ENCODE assay signal across 20 cellular contexts in genomic region chr3:143352850-143353550, GRCh38.
DNase-seq lines count a peak whose midpoint lies in the region; ATAC-seq and TF ChIP-seq lines count a peak whose summit lies in the region.
"Had no signal": no experiment of that assay in that cellular context is flagged by ENCODE, and none has a peak within 500 bp of the region (broad histone marks: within the 10 kb centered on the region; RNA-seq: fewer than 3 reads in every experiment).

No MANE protein-coding gene starts in this region.

- no peaks in the 10 kb centered on the region for H3K9me3 Mint-ChIP-seq in activated T-cell treated with anti-CD3 and anti-CD28 coated beads, Interleukin-2, amount 50 U/mL, for 4 hours
- H3K9me3 Mint-ChIP-seq: activated T-helper 17 cell treated with anti-CD3 and anti-CD28 coated beads, Interleukin-2, amount 50 U/mL, for 72 hours had no signal

- H3K27me3 ChIP-seq in right cardiac atrium (ENCODE audit: control insufficient read depth, insufficient read depth) (no peaks in the 10 kb centered on the region), WERI-Rb-1 (ENCODE audit: insufficient read depth, low read depth, severe bottlenecking) (no peaks in the 10 kb centered on the region), subcutaneous abdominal adipose tissue (ENCODE audit: control insufficient read depth in 5 of 5, insufficient read depth in 4 of 5, low read length in 5 of 5) (no peaks in the 10 kb centered on the region), smooth muscle cell (ENCODE audit: low read depth) (no peaks in the 10 kb centered on the region)
- H3K27me3 ChIP-seq: testis had no signal

- intact Hi-C loops in Right ventricle myocardium inferior (cut with DNase I) (no loop called here), right cardiac atrium (cut with DNase I) (no loop called here)

- WGBS in right cardiac atrium, result 72% methylated on average over 6 of the region's 6 CpGs
- 77% methylated on average over 6 of the region's 6 CpGs for WGBS in smooth muscle cell (ENCODE audit: low lambda C conversion rate)

- H3K9me3 ChIP-seq in right cardiac atrium (ENCODE audit: control insufficient read depth, low read length) (no peaks in the 10 kb centered on the region), WERI-Rb-1 (ENCODE audit: severe bottlenecking) (no peaks in the 10 kb centered on the region), subcutaneous abdominal adipose tissue (ENCODE audit: control insufficient read depth in 5 of 5, low read length in 5 of 5) (no peaks in the 10 kb centered on the region), smooth muscle cell (replicated peaks; ENCODE audit: low read depth) (no peaks in the 10 kb centered on the region)
- H3K9me3 ChIP-seq: testis had no signal

- H3K9ac ChIP-seq in subcutaneous abdominal adipose tissue (ENCODE audit: low read length in 5 of 5), result peak overlapping the region in 1 of 5 donors; percentile 22
- H3K9ac ChIP-seq in smooth muscle cell (ENCODE audit: low read depth), result no peak overlapping the region

- H2AFZ ChIP-seq in smooth muscle cell (ENCODE audit: low read depth), result no peak overlapping the region

- no peaks in the 10 kb centered on the region for H3F3A ChIP-seq in smooth muscle cell (ENCODE audit: low read depth)

- peaks cover 7% of the 10 kb centered on the region for H3K36me3 Mint-ChIP-seq in activated T-cell treated with anti-CD3 and anti-CD28 coated beads, Interleukin-2, amount 50 U/mL, for 4 hours (ENCODE audit: insufficient read depth)
- H3K36me3 Mint-ChIP-seq: activated CD8-positive, alpha-beta memory T cell treated with anti-CD3 and anti-CD28 coated beads, Interleukin-2, amount 10 ng/mL, durations not matched to agents 7 days and 5 days; activated naive CD8-positive, alpha-beta T cell treated with anti-CD3 and anti-CD28 coated beads, Interleukin-2, amount 10 ng/mL, durations not matched to agents 7 days and 5 days; brain had no signal

- H3K79me2 ChIP-seq in smooth muscle cell (ENCODE audit: low read depth), result no peaks in the 10 kb centered on the region

- no peak overlapping the region for H3K4me3 Mint-ChIP-seq in activated T-cell treated with anti-CD3 and anti-CD28 coated beads, Interleukin-2, amount 50 U/mL, for 4 hours
- H3K4me3 Mint-ChIP-seq: activated CD8-positive, alpha-beta memory T cell treated with anti-CD3 and anti-CD28 coated beads, Interleukin-2, amount 10 ng/mL, durations not matched to agents 7 days and 5 days; activated naive CD8-positive, alpha-beta T cell treated with anti-CD3 and anti-CD28 coated beads, Interleukin-2, amount 10 ng/mL, durations not matched to agents 7 days and 5 days; activated T-helper 17 cell treated with anti-CD3 and anti-CD28 coated beads, Interleukin-2, amount 50 U/mL, for 72 hours; brain had no signal

- no peaks in the 10 kb centered on the region for H3K27me3 Mint-ChIP-seq in activated T-cell treated with anti-CD3 and anti-CD28 coated beads, Interleukin-2, amount 50 U/mL, for 4 hours (ENCODE audit: low read depth)
- H3K27me3 Mint-ChIP-seq: activated CD8-positive, alpha-beta memory T cell treated with anti-CD3 and anti-CD28 coated beads, Interleukin-2, amount 10 ng/mL, durations not matched to agents 7 days and 5 days; activated naive CD8-positive, alpha-beta T cell treated with anti-CD3 and anti-CD28 coated beads, Interleukin-2, amount 10 ng/mL, durations not matched to agents 7 days and 5 days; activated T-helper 17 cell treated with anti-CD3 and anti-CD28 coated beads, Interleukin-2, amount 50 U/mL, for 72 hours; brain had no signal

- TF ChIP-seq CTCF in WERI-Rb-1 (IDR thresholded peaks at IDR 0.05; ENCODE audit: low read depth, low read length) (no peak), smooth muscle cell (IDR thresholded peaks at IDR 0.05; ENCODE audit: borderline replicate concordance, insufficient read depth, poor library complexity, severe bottlenecking) (no peak)

- H3K4me1 ChIP-seq in right cardiac atrium (ENCODE audit: control insufficient read depth, insufficient read depth, low read length), result no peaks in the 10 kb centered on the region
- peaks cover 4 to 19% (median 17%) of the 10 kb centered on the region in 5 donors for H3K4me1 ChIP-seq in subcutaneous abdominal adipose tissue (ENCODE audit: control insufficient read depth in 5 of 5, insufficient read depth in 5 of 5, low read length in 5 of 5)
- H3K4me1 ChIP-seq in smooth muscle cell (ENCODE audit: low read depth), result peaks cover 6% of the 10 kb centered on the region
- H3K4me1 ChIP-seq: testis had no signal

- H3K4me3 ChIP-seq in right cardiac atrium (ENCODE audit: low read length) (no peak overlapping the region), WERI-Rb-1 (ENCODE audit: low read depth, low read length) (no peak overlapping the region), subcutaneous abdominal adipose tissue (ENCODE audit: low read depth in 1 of 5, low read length in 5 of 5) (no peak overlapping the region), smooth muscle cell (no peak overlapping the region)
- H3K4me3 ChIP-seq: testis had no signal

- ATAC-seq in Right ventricle myocardium inferior (peak; percentile 56), right cardiac atrium (no peak), GM19023 (IDR thresholded peaks at IDR 0.05; ENCODE audit: unreplicated experiment) (no peak)
- no peak for ATAC-seq in activated T-cell treated with anti-CD3 and anti-CD28 coated beads, Interleukin-2, amount 50 U/mL, for 4 hours
- ATAC-seq: activated CD8-positive, alpha-beta memory T cell treated with anti-CD3 and anti-CD28 coated beads, Interleukin-2, amount 10 ng/mL, durations not matched to agents 7 days and 5 days; activated T-helper 17 cell treated with anti-CD3 and anti-CD28 coated beads, Interleukin-2, amount 50 U/mL, for 72 hours; left colon had no signal

- no peak overlapping the region for H3K4me2 ChIP-seq in smooth muscle cell

- DNase-seq in Right ventricle myocardium inferior (ENCODE audit: missing footprints) (no peak), right cardiac atrium (no peak), WERI-Rb-1 (peak; percentile 11), medulla oblongata (ENCODE audit: extremely low spot score) (peak; percentile 60), smooth muscle cell (lab: John Stamatoyannopoulos, UW; ENCODE audit: unreplicated experiment) (no peak)
- no peak for DNase-seq in activated T-cell treated with anti-CD3 and anti-CD28 coated beads, Interleukin-2, amount 50 U/mL, for 4 hours
- DNase-seq: activated CD4-positive, alpha-beta T cell treated with anti-CD3 and anti-CD28 coated beads for 48 hours; activated CD8-positive, alpha-beta memory T cell treated with anti-CD3 and anti-CD28 coated beads, Interleukin-2, amount 10 ng/mL, durations not matched to agents 7 days and 5 days; activated naive CD8-positive, alpha-beta T cell treated with anti-CD3 and anti-CD28 coated beads, Interleukin-2, amount 10 ng/mL, durations not matched to agents 7 days and 5 days; Calu3; effector memory CD4-positive, alpha-beta T cell; left colon; NCI-H2029 treated with DMSO at 0.1 percent for 48 hours; NCI-H446; stimulated activated CD4-positive, alpha-beta T cell treated with anti-CD3 and anti-CD28 coated beads, Interleukin-15, amount 100 ng/mL, for 24 hours; testis had no signal

- H3K4me1 Mint-ChIP-seq in activated T-cell treated with anti-CD3 and anti-CD28 coated beads, Interleukin-2, amount 50 U/mL, for 4 hours (ENCODE audit: low read depth), result peaks cover 38% of the 10 kb centered on the region

- H3K27ac ChIP-seq in right cardiac atrium (ENCODE audit: low read length), result no peak overlapping the region
- H3K27ac ChIP-seq in WERI-Rb-1, result no peak overlapping the region
- H3K27ac ChIP-seq in subcutaneous abdominal adipose tissue (ENCODE audit: low read depth, low read length), result peak overlapping the region; percentile 21
- no peak overlapping the region for H3K27ac ChIP-seq in smooth muscle cell (ENCODE audit: low read depth)
- H3K27ac ChIP-seq: testis had no signal

- H3K36me3 ChIP-seq in WERI-Rb-1 (no peaks in the 10 kb centered on the region), subcutaneous abdominal adipose tissue (ENCODE audit: control insufficient read depth in 5 of 5, insufficient read depth in 5 of 5, low read length in 5 of 5) (no peaks in the 10 kb centered on the region), smooth muscle cell (ENCODE audit: low read depth) (no peaks in the 10 kb centered on the region)

- H4K20me1 ChIP-seq in smooth muscle cell (ENCODE audit: low read depth), result no peaks in the 10 kb centered on the region

Comparison
In these comparisons a context has a peak if more than half of its experiments do, and no peak if none do; other contexts are left out.
1. DNase-seq: peak in WERI-Rb-1 (single experiment) and medulla oblongata (single experiment); none in Right ventricle myocardium inferior (single experiment), right cardiac atrium (0 of 3), smooth muscle cell (single experiment) and activated T-cell treated with anti-CD3 and anti-CD28 coated beads, Interleukin-2, amount 50 U/mL, for 4 hours (single experiment).